9 cellular contexts compared by ENCODE assay signal in genomic region chrX:68599256-68600152, GRCh38. TPM values are rescaled to one million over a fixed set of nuclear protein-coding genes. Genes with fewer than 3 reads are reported as not detected.
A peak's percentile ranks its signal among the peaks of the same experiment; 100 is the strongest.
DNase-seq lines count a peak whose midpoint lies in the region; ATAC-seq and TF ChIP-seq lines count a peak whose summit lies in the region.
"Had no signal": no experiment of that assay in that cellular context is flagged by ENCODE, and none has a peak within 500 bp of the region (broad histone marks: within the 10 kb centered on the region; RNA-seq: fewer than 3 reads in every experiment).

No MANE protein-coding gene starts in this region.

- no TSS peak for BruUV-seq in Calu3 (replicated peaks; lab: Mats Ljungman, UMichigan)

- H3K4me3 ChIP-seq in Jurkat, Clone E6-1 (ENCODE audit: low read length) = no peak overlapping the region
- H3K4me3 ChIP-seq in choroid plexus epithelial cell (ENCODE audit: low read depth, low read length) = no peak overlapping the region

- peaks cover 16% of the 10 kb centered on the region for H3K36me3 Mint-ChIP-seq in neural crest cell (ENCODE audit: low read depth)
- H3K36me3 Mint-ChIP-seq in Calu3 (ENCODE audit: insufficient read depth, unreplicated experiment) = no peaks in the 10 kb centered on the region

- H3K27ac Mint-ChIP-seq in neural crest cell (ENCODE audit: unreplicated experiment) (no peak overlapping the region), Calu3 (ENCODE audit: unreplicated experiment) (no peak overlapping the region)

- TF ChIP-seq CTCF in choroid plexus epithelial cell (conservative IDR thresholded peaks at IDR 0.05; ENCODE audit: low read depth, low read length) = peak; percentile 68
- TF ChIP-seq CTCF in neural crest cell (conservative IDR thresholded peaks at IDR 0.05) = peak; percentile 65
- no peak for TF ChIP-seq CTCF in Calu3 (IDR thresholded peaks at IDR 0.05; ENCODE audit: unreplicated experiment)

- ATAC-seq in HG03460 (IDR thresholded peaks at IDR 0.05; ENCODE audit: unreplicated experiment) (no peak), GM18511 (IDR thresholded peaks at IDR 0.05; ENCODE audit: unreplicated experiment) (no peak)

- DNase-seq in EL (peak; percentile 5), choroid plexus epithelial cell (ENCODE audit: low read depth) (peak; percentile 23), neural crest cell (ENCODE audit: low read depth, low spot score) (no peak), NCI-H774 (lab: John Stamatoyannopoulos, UW) (no peak), Calu3 (no peak)
- peak; percentile 0 for DNase-seq in Jurkat, Clone E6-1 (ENCODE audit: low read depth, low spot score)
- DNase-seq: NCI-H187 had no signal

- H3K27me3 Mint-ChIP-seq in neural crest cell (ENCODE audit: low read depth) (no peaks in the 10 kb centered on the region), Calu3 (ENCODE audit: unreplicated experiment) (no peaks in the 10 kb centered on the region)

- H3K4me1 Mint-ChIP-seq in neural crest cell (no peaks in the 10 kb centered on the region), Calu3 (ENCODE audit: low read depth, unreplicated experiment) (no peaks in the 10 kb centered on the region)

- H3K9me3 Mint-ChIP-seq in neural crest cell = peaks cover 16% of the 10 kb centered on the region
- H3K9me3 Mint-ChIP-seq in Calu3 (ENCODE audit: low read depth, unreplicated experiment) = peaks cover 10% of the 10 kb centered on the region

- H3K4me3 Mint-ChIP-seq in neural crest cell = no peak overlapping the region
- H3K4me3 Mint-ChIP-seq in Calu3 (ENCODE audit: low read depth, unreplicated experiment) = no peak overlapping the region

- CTCF ChIA-PET in Calu3 (lab: Charles Lee) = interaction anchor here (0.8 kb wide), 1 partner anchor 111 kb away, joined by 3 read pairs; no protein-coding TSS in a partner anchor

- intact Hi-C loops in Calu3 (cut with micrococcal nuclease; ENCODE audit: unreplicated experiment) = no loop called here

RNA-seq across cellular contexts. Expression of gene STARD8, which starts 48.0 kb away (rescaled TPM):
- not detected for polyA plus RNA-seq in Jurkat, Clone E6-1 (2012; ENCODE audit: insufficient read depth, insufficient read length)
- total RNA-seq in neural crest cell (1.5 and 1.8 TPM in 2 replicates), Calu3 (2022) (0.45 and 0.47 TPM in 2 replicates)

Comparison
In these comparisons a context has a peak if more than half of its experiments do, and no peak if none do; other contexts are left out.
1. DNase-seq: peak in EL (single experiment), Jurkat, Clone E6-1 (single experiment) and choroid plexus epithelial cell (single experiment); none in neural crest cell (single experiment), NCI-H774 (single experiment) and Calu3 (single experiment).